In genomic region chr11:128688896-128689546, GRCh38 we compare ENCODE assay signal across 16 cellular contexts. TPM values are rescaled to one million over a fixed set of nuclear protein-coding genes. Genes with fewer than 3 reads are reported as not detected.
DNase-seq lines count a peak whose midpoint lies in the region; ATAC-seq, FAIRE-seq and TF ChIP-seq lines count a peak whose summit lies in the region.
"Had no signal": no experiment of that assay in that cellular context is flagged by ENCODE, and none has a peak within 500 bp of the region (broad histone marks: within the 10 kb centered on the region; RNA-seq: fewer than 3 reads in every experiment).

No MANE protein-coding gene starts in this region.

- TF ChIP-seq POLR2A in HepG2 (IDR thresholded peaks at IDR 0.05; ENCODE audit: insufficient read depth in 1 of 2, low read depth in 2 of 2, low read length in 2 of 2) (no peak), right lobe of liver (IDR thresholded peaks at IDR 0.05) (no peak)

- H2AFZ ChIP-seq in HepG2 (ENCODE audit: low read length) (no peak overlapping the region), astrocyte (ENCODE audit: low read depth, low read length) (no peak overlapping the region)

- POLR2A ChIA-PET in HepG2 (lab: Yijun Ruan, JAX) = no interaction called here

- H3K9me3 ChIP-seq in HepG2 (ENCODE audit: low read length) (no peaks in the 10 kb centered on the region), right lobe of liver (no peaks in the 10 kb centered on the region), astrocyte (ENCODE audit: insufficient read depth, low read depth, low read length) (peaks cover 8% of the 10 kb centered on the region)

- in situ Hi-C loops in HepG2 (cut with HindIII; ENCODE audit: extremely low pct_ligation_motif_present, low pct_unique_long_range_greater_than_20kb) = no loop called here

- BruUV-seq in HepG2 (replicated peaks; lab: Mats Ljungman, UMichigan) = no TSS peak

- no peak for TF ChIP-seq EP300 in HepG2 (IDR thresholded peaks at IDR 0.05; ENCODE audit: low read depth in 2 of 2, low read length in 2 of 2)
- no peak for TF ChIP-seq EP300 in HepG2 (CRISPR knock-in tag; IDR thresholded peaks at IDR 0.05; ENCODE audit: borderline replicate concordance)

- H3K27ac ChIP-seq in HepG2 (ENCODE audit: extremely low read length, insufficient read depth, low read length) = no peak overlapping the region
- no peak overlapping the region for H3K27ac ChIP-seq in right lobe of liver
- H3K27ac ChIP-seq in astrocyte (ENCODE audit: low read depth, low read length) = no peak overlapping the region

- no peak for ATAC-seq in HepG2
- ATAC-seq in right lobe of liver = no peak
- ATAC-seq in HG03342 (IDR thresholded peaks at IDR 0.05; ENCODE audit: unreplicated experiment) = no peak
- ATAC-seq in SK-N-SH treated with all-trans-retinoic acid at 6 μM for 48 hours = no peak
- ATAC-seq: activated CD8-positive, alpha-beta T cell treated with anti-CD3 and anti-CD28 coated beads, Interleukin-2, amount 10 ng/mL, durations not matched to agents 7 days and 5 days had no signal

- FAIRE-seq in HepG2 (lab: Jason Lieb, UNC) = no peak
- FAIRE-seq in astrocyte (lab: Jason Lieb, UNC) = no peak
- FAIRE-seq: HTR-8/SVneo had no signal

- H3K9me3 Mint-ChIP-seq in astrocyte (ENCODE audit: unreplicated experiment) (peaks cover 9% of the 10 kb centered on the region), mesothelial cell of epicardium (no peaks in the 10 kb centered on the region), type B pancreatic cell (no peaks in the 10 kb centered on the region)

- no peak for TF ChIP-seq RAD21 in HepG2 (CRISPR knock-in tag; IDR thresholded peaks at IDR 0.05)

- no peaks in the 10 kb centered on the region for H3K4me1 ChIP-seq in HepG2 (ENCODE audit: insufficient read depth, low read length)
- H3K4me1 ChIP-seq in right lobe of liver = peaks cover 0 to 36% (median 4%) of the 10 kb centered on the region in 4 donors
- H3K4me1 ChIP-seq in astrocyte (ENCODE audit: insufficient read depth, low read length) = peaks cover 30% of the 10 kb centered on the region

- H3K4me2 ChIP-seq in HepG2 (ENCODE audit: low read depth, low read length) (no peak overlapping the region), astrocyte (ENCODE audit: low read length) (peak overlapping the region; percentile 69)

- no peak overlapping the region for H3K4me3 ChIP-seq in HepG2 (replicated peaks in 1 of 3; ENCODE audit: insufficient read depth in 1 of 3, low read depth in 2 of 3, low read length in 3 of 3)
- no peak overlapping the region for H3K4me3 ChIP-seq in right lobe of liver
- no peak overlapping the region for H3K4me3 ChIP-seq in astrocyte (ENCODE audit: insufficient read depth, low read depth, low read length)

- H4K20me1 ChIP-seq in HepG2 (ENCODE audit: insufficient read depth, low read length) = no peaks in the 10 kb centered on the region
- peaks cover 5% of the 10 kb centered on the region for H4K20me1 ChIP-seq in astrocyte (ENCODE audit: insufficient read depth, low read length)

- H3K27me3 Mint-ChIP-seq in astrocyte (ENCODE audit: low read depth, unreplicated experiment) (peaks cover 76% of the 10 kb centered on the region), mesothelial cell of epicardium (ENCODE audit: low read depth) (peaks cover 100% of the 10 kb centered on the region), type B pancreatic cell (peaks cover 96% of the 10 kb centered on the region)

- no peaks in the 10 kb centered on the region for H3K79me2 ChIP-seq in HepG2 (ENCODE audit: insufficient read depth, low read length)
- no peaks in the 10 kb centered on the region for H3K79me2 ChIP-seq in astrocyte (ENCODE audit: insufficient read depth, low read length)

- CTCF ChIA-PET in HepG2 (lab: Yijun Ruan, JAX; ENCODE audit: low intra/inter-chr PET ratio, low total read pairs) = no interaction called here

- DNase-seq in HepG2 (ENCODE audit: low spot score) (no peak), right lobe of liver (no peak), astrocyte (ENCODE audit: low read depth) (no peak), mesothelial cell of epicardium (ENCODE audit: low spot score in 2 of 2, unreplicated experiment in 2 of 2) (no peak), type B pancreatic cell (ENCODE audit: extremely low spot score, unreplicated experiment) (no peak), inferior parietal cortex (ENCODE audit: extremely low spot score) (no peak)
- DNase-seq: activated CD8-positive, alpha-beta T cell treated with anti-CD3 and anti-CD28 coated beads, Interleukin-2, amount 10 ng/mL, durations not matched to agents 7 days and 5 days; DMS153; NCI-H1048; NCI-H187; nucleus accumbens; stimulated activated CD4-positive, alpha-beta T cell treated with anti-CD3 and anti-CD28 coated beads, Interleukin-12 subunit alpha, Interleukin-12 subunit beta, amount 100 ng/mL, for 4 hours; T-helper 9 cell had no signal

- H3K36me3 Mint-ChIP-seq in astrocyte (ENCODE audit: low read depth, unreplicated experiment) (no peaks in the 10 kb centered on the region), mesothelial cell of epicardium (no peaks in the 10 kb centered on the region), type B pancreatic cell (no peaks in the 10 kb centered on the region)

- H3K4me1 Mint-ChIP-seq in astrocyte (ENCODE audit: low read depth, unreplicated experiment) = peaks cover 10% of the 10 kb centered on the region
- H3K4me1 Mint-ChIP-seq in mesothelial cell of epicardium = peaks cover 54% of the 10 kb centered on the region
- H3K4me1 Mint-ChIP-seq in type B pancreatic cell (ENCODE audit: unreplicated experiment) = peaks cover 53% of the 10 kb centered on the region

- no peak for TF ChIP-seq CTCF in HepG2 (CRISPR knock-in tag; IDR thresholded peaks at IDR 0.05)
- TF ChIP-seq CTCF in right lobe of liver (IDR thresholded peaks at IDR 0.05) = no peak
- no peak for TF ChIP-seq CTCF in astrocyte (IDR thresholded peaks at IDR 0.05; ENCODE audit: insufficient read depth, low read depth, low read length)
- TF ChIP-seq CTCF in mesothelial cell of epicardium (IDR thresholded peaks at IDR 0.05; ENCODE audit: unreplicated experiment) = no peak
- TF ChIP-seq CTCF in type B pancreatic cell (conservative IDR thresholded peaks at IDR 0.05) = no peak

- no peak overlapping the region for H3K9ac ChIP-seq in HepG2 (ENCODE audit: insufficient read depth, low read depth, low read length)
- no peak overlapping the region for H3K9ac ChIP-seq in astrocyte (ENCODE audit: low read length)

- H3K27me3 ChIP-seq in HepG2 (ENCODE audit: control insufficient read depth in 1 of 2, insufficient read depth in 2 of 2, low read length in 2 of 2) = peaks cover 17 to 90% of the 10 kb centered on the region in 2 experiments
- H3K27me3 ChIP-seq in right lobe of liver = peaks cover 9 to 42% of the 10 kb centered on the region in 2 donors
- peaks cover 75% of the 10 kb centered on the region for H3K27me3 ChIP-seq in astrocyte (ENCODE audit: insufficient read depth, low read length)

- intact Hi-C loops in HepG2 (cut with micrococcal nuclease; ENCODE audit: unreplicated experiment) = no loop called here
- intact Hi-C loops in right lobe of liver (cut with DNase I) = no loop called here

- H3K36me3 ChIP-seq in HepG2 (replicated peaks in 1 of 2; ENCODE audit: control insufficient read depth in 1 of 2, insufficient read depth in 2 of 2, low read length in 2 of 2) (no peaks in the 10 kb centered on the region), right lobe of liver (no peaks in the 10 kb centered on the region), astrocyte (ENCODE audit: insufficient read depth, low read length) (no peaks in the 10 kb centered on the region)

- no peak overlapping the region for H3K4me3 Mint-ChIP-seq in astrocyte (ENCODE audit: unreplicated experiment)
- H3K4me3 Mint-ChIP-seq in mesothelial cell of epicardium = peak overlapping the region; percentile 8
- H3K4me3 Mint-ChIP-seq in type B pancreatic cell = peak overlapping the region; percentile 73
- H3K4me3 Mint-ChIP-seq: activated CD8-positive, alpha-beta T cell treated with anti-CD3 and anti-CD28 coated beads, Interleukin-2, amount 10 ng/mL, durations not matched to agents 7 days and 5 days had no signal

- 41% methylated on average over 14 of the region's 19 CpGs for WGBS in HepG2 (ENCODE audit: low lambda C conversion rate)
- WGBS in right lobe of liver (ENCODE audit: insufficient coverage, low coverage, low lambda C conversion rate, missing lambda C conversion rate) = 21% methylated on average over 18 of the region's 19 CpGs

- H3K27ac Mint-ChIP-seq in astrocyte (ENCODE audit: unreplicated experiment) = peak overlapping the region; percentile 34
- no peak overlapping the region for H3K27ac Mint-ChIP-seq in mesothelial cell of epicardium
- H3K27ac Mint-ChIP-seq in type B pancreatic cell = peak overlapping the region; percentile 75
- H3K27ac Mint-ChIP-seq: activated CD8-positive, alpha-beta T cell treated with anti-CD3 and anti-CD28 coated beads, Interleukin-2, amount 10 ng/mL, durations not matched to agents 7 days and 5 days had no signal

TF ChIP-seq in SK-N-SH treated with all-trans-retinoic acid at 6 μM for 48 hours, 23 proteins besides CTCF, POLR2A, EP300 and RAD21 (continues in another document):
- no peak for TF ChIP-seq CSDC2 (CRISPR knock-in tag; IDR thresholded peaks at IDR 0.05)

RNA-seq across cellular contexts. Expression of gene FLI1, which starts 4.9 kb away (rescaled TPM):
- total RNA-seq in HepG2 (2016; rRNA removed; fragmentation: Illumina TruSeq; extraction: Trizol) = not detected in 2 replicates
- total RNA-seq in HepG2 (2016; cell fraction: cytosol; rRNA removed; fragmentation: Illumina TruSeq; extraction: Trizol; ENCODE audit: low read depth) = not detected in 2 replicates
- total RNA-seq in HepG2 (2016; cell fraction: insoluble cytoplasmic fraction; rRNA removed; fragmentation: Illumina TruSeq; extraction: Trizol) = not detected in 2 replicates
- total RNA-seq in HepG2 (2016; cell fraction: membrane; rRNA removed; fragmentation: Illumina TruSeq; extraction: Trizol) = not detected in 2 replicates
- not detected in 2 replicates for total RNA-seq in HepG2 (2016; cell fraction: nucleus; rRNA removed; fragmentation: Illumina TruSeq; extraction: Trizol)
- not detected in 2 replicates for polyA plus RNA-seq in HepG2 (2011; rRNA removed)
- not detected in 2 replicates for polyA plus RNA-seq in HepG2 (2011; cell fraction: cytosol; rRNA removed)
- not detected in 2 replicates for polyA plus RNA-seq in HepG2 (2011; cell fraction: nucleus; rRNA removed)
- polyA plus RNA-seq in HepG2 (2012) = not detected in 2 replicates
- not detected in 2 replicates for polyA plus RNA-seq in HepG2 (2016; cell fraction: cytosol; fragmentation: Illumina TruSeq; extraction: Trizol; ENCODE audit: low read depth)
- polyA plus RNA-seq in HepG2 (2016; cell fraction: insoluble cytoplasmic fraction; fragmentation: Illumina TruSeq; extraction: Trizol; ENCODE audit: low read depth) = not detected in 2 replicates
- polyA plus RNA-seq in HepG2 (2016; cell fraction: membrane; fragmentation: Illumina TruSeq; extraction: Trizol; ENCODE audit: low read depth) = not detected in 2 replicates
- not detected in 2 replicates for polyA plus RNA-seq in HepG2 (2016; cell fraction: nucleus; fragmentation: Illumina TruSeq; extraction: Trizol; ENCODE audit: insufficient read depth, low read depth)
- not detected in 2 replicates for polyA minus RNA-seq in HepG2 (2011; rRNA and poly(A)+ RNA removed; ENCODE audit: low replicate concordance)
- polyA minus RNA-seq in HepG2 (2011; cell fraction: cytosol; rRNA and poly(A)+ RNA removed) = not detected in 2 replicates
- polyA minus RNA-seq in HepG2 (2011; cell fraction: nucleus; rRNA and poly(A)+ RNA removed) = not detected in 2 replicates
- total RNA-seq in right lobe of liver = 1 to 10 TPM; 3.8 to 7.9 (median 6.2) TPM
- 15.0 and 15.6 TPM in 2 replicates for total RNA-seq in astrocyte
- 4.5 to 5.8 TPM (median 5.3 TPM) in 3 replicates for total RNA-seq in mesothelial cell of epicardium
- 2.4 and 20.2 TPM in 2 replicates for total RNA-seq in type B pancreatic cell (ENCODE audit: low replicate concordance)
